18 cellular contexts compared by ENCODE assay signal in genomic region chr9:127104465-127105311, GRCh38. TPM values are rescaled to one million over a fixed set of nuclear protein-coding genes. Genes with fewer than 3 reads are reported as not detected.
A peak's percentile ranks its signal among the peaks of the same experiment; 100 is the strongest.
DNase-seq lines count a peak whose midpoint lies in the region; ATAC-seq, FAIRE-seq and TF ChIP-seq lines count a peak whose summit lies in the region.
"Had no signal": no experiment of that assay in that cellular context is flagged by ENCODE, and none has a peak within 500 bp of the region (broad histone marks: within the 10 kb centered on the region; RNA-seq: fewer than 3 reads in every experiment).

No MANE protein-coding gene starts in this region.

- H3K36me3 ChIP-seq in bronchial epithelial cell (ENCODE audit: control insufficient read depth, insufficient read depth, low read length) (no peaks in the 10 kb centered on the region), subcutaneous abdominal adipose tissue (ENCODE audit: control insufficient read depth in 5 of 5, insufficient read depth in 5 of 5, low read length in 5 of 5) (peaks cover 7 to 90% (median 75%) of the 10 kb centered on the region in 5 donors)

- peaks cover 32 to 92% (median 71%) of the 10 kb centered on the region in 5 donors for H3K4me1 ChIP-seq in subcutaneous abdominal adipose tissue (ENCODE audit: control insufficient read depth in 5 of 5, insufficient read depth in 5 of 5, low read length in 5 of 5)

- TF ChIP-seq CTCF in bronchial epithelial cell (IDR thresholded peaks at IDR 0.05; ENCODE audit: insufficient read depth, low read length, severe bottlenecking): no peak

- no peak for ATAC-seq in GM18505 (IDR thresholded peaks at IDR 0.05; ENCODE audit: unreplicated experiment)
- ATAC-seq: activated CD4-positive, CD25-positive, alpha-beta regulatory T cell treated with anti-CD3 and anti-CD28 coated beads, Interleukin-2, amount 50 U/mL, for 24 hours had no signal

- no peak for TF ChIP-seq POLR2A in GM18505 (IDR thresholded peaks at IDR 0.05; ENCODE audit: borderline replicate concordance, extremely low read depth, insufficient read depth, insufficient read length)

- FAIRE-seq in bronchial epithelial cell (lab: Jason Lieb, UNC): no peak
- FAIRE-seq: A204.1, GM19239, RCC 7860 had no signal

- H3K27ac ChIP-seq in subcutaneous abdominal adipose tissue (ENCODE audit: low read depth, low read length): peak overlapping the region; percentile 56

- DNase-seq in NCI-H82 (lab: John Stamatoyannopoulos, UW) (peak; percentile 69), NCI-H82 treated with DMSO at 0.1 percent for 48 hours (lab: John Stamatoyannopoulos, UW; ENCODE audit: unreplicated experiment) (no peak), bronchial epithelial cell (ENCODE audit: low read depth) (peak; percentile 29), islet precursor cell (peak; percentile 87), SKM-1 (lab: John Stamatoyannopoulos, UW; ENCODE audit: unreplicated experiment) (no peak), mucosa of gallbladder (ENCODE audit: low spot score) (no peak)
- DNase-seq: activated CD8-positive, alpha-beta memory T cell treated with anti-CD3 and anti-CD28 coated beads, Interleukin-2, amount 50 U/mL, for 4 hours; activated naive CD4-positive, alpha-beta T cell treated with anti-CD3 and anti-CD28 coated beads, Interleukin-2, amount 50 U/mL, for 16 hours; MV-4-11; NCI-H526; stimulated activated CD4-positive, alpha-beta T cell treated with anti-CD3 and anti-CD28 coated beads, Interleukin-4, amount 100 ng/mL, for 1 hour; T-helper 1 cell had no signal

- no peak overlapping the region for H3K4me3 ChIP-seq in bronchial epithelial cell (ENCODE audit: low read depth, low read length)
- H3K4me3 ChIP-seq in subcutaneous abdominal adipose tissue (ENCODE audit: low read depth in 1 of 5, low read length in 5 of 5): no peak overlapping the region

- H3K27me3 ChIP-seq in bronchial epithelial cell (ENCODE audit: control insufficient read depth, insufficient read depth, low read length): peaks cover 23% of the 10 kb centered on the region
- H3K27me3 ChIP-seq in subcutaneous abdominal adipose tissue (ENCODE audit: control insufficient read depth in 5 of 5, insufficient read depth in 4 of 5, low read length in 5 of 5): no peaks in the 10 kb centered on the region

- H3K9me3 ChIP-seq in subcutaneous abdominal adipose tissue (ENCODE audit: control insufficient read depth in 5 of 5, low read length in 5 of 5): no peaks in the 10 kb centered on the region

- H3K9ac ChIP-seq in subcutaneous abdominal adipose tissue (ENCODE audit: low read length in 5 of 5): peak overlapping the region in 2 of 5 donors; percentile 44 to 63

RNA-seq across cellular contexts. Expression of gene ANGPTL2, which starts 17.7 kb away (rescaled TPM):
- 0.13 and 0.79 TPM in 2 replicates for total RNA-seq in bronchial epithelial cell
- total RNA-seq in mucosa of gallbladder: 55.2 TPM

Comparison
In these comparisons a context has a peak if more than half of its experiments do, and no peak if none do; other contexts are left out.
1. DNase-seq: peak in NCI-H82 (single experiment), bronchial epithelial cell (single experiment) and islet precursor cell (single experiment); none in NCI-H82 treated with DMSO at 0.1 percent for 48 hours (single experiment), SKM-1 (single experiment) and mucosa of gallbladder (single experiment).
2. RNA of gene ANGPTL2, which starts 17.7 kb away (total RNA-seq): 55.2 TPM in mucosa of gallbladder (single experiment); 0.13 to 0.79 TPM in bronchial epithelial cell; every median in the first group is over 10 times any median in the second.